In the genomic region with DNA sequence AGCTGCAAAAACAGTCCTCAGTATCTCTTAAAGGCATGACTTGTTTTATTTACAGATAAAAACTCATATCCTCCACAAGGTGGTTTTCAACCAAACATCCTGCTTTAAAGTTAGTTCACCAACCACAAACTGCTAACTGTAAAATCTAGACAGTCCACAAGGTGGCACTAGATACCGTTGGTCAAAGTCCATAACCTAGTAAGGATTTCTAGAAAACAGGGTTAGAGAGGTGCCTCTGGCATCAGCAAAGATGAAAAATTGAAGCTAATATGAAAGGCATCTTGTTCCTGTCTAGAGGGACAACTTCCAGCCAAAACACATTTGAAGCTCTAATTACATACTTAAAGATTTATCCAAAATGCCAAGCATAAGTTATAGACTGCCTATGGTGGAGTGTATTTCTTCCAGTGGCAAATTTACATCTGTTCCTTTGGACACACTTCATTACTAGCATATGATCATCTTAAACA, we compare ENCODE assay signal across 8 cellular contexts. TPM values are rescaled to one million over a fixed set of nuclear protein-coding genes. Genes with fewer than 3 reads are reported as not detected.
A peak's percentile ranks its signal among the peaks of the same experiment; 100 is the strongest.
DNase-seq lines count a peak whose midpoint lies in the region; ATAC-seq and TF ChIP-seq lines count a peak whose summit lies in the region.

No MANE protein-coding gene starts in this region.

- no peak for TF ChIP-seq POLR2A in vagina (IDR thresholded peaks at IDR 0.05)

- H3K27me3 ChIP-seq in vagina: no peaks in the 10 kb centered on the region

- H3K4me3 ChIP-seq in epithelial cell of proximal tubule (ENCODE audit: low read depth, low read length) (no peak overlapping the region), vagina (no peak overlapping the region)

- DNase-seq in DMS79 treated with DMSO at 0.1 percent for 48 hours (lab: John Stamatoyannopoulos, UW) (peak; percentile 56), NCI-H510A treated with DMSO at 0.1 percent for 48 hours (lab: John Stamatoyannopoulos, UW) (peak; percentile 90), epithelial cell of proximal tubule (ENCODE audit: low read depth) (peak; percentile 46), natural killer cell (no peak), vagina (ENCODE audit: extremely low spot score in 2 of 2) (no peak)
- DNase-seq in activated CD4-positive, alpha-beta T cell treated with anti-CD3 and anti-CD28 coated beads for 48 hours: peak; percentile 61

- no peaks in the 10 kb centered on the region for H3K9me3 Mint-ChIP-seq in natural killer cell

- H3K4me1 ChIP-seq in vagina: peaks cover 9% of the 10 kb centered on the region

- peaks cover 6 to 10% of the 10 kb centered on the region in 2 donors for H3K4me1 Mint-ChIP-seq in natural killer cell

- H3K4me3 Mint-ChIP-seq in natural killer cell: no peak overlapping the region

- peak overlapping the region; percentile 61 to 64 for H3K27ac Mint-ChIP-seq in natural killer cell

- H3K36me3 ChIP-seq in vagina: no peaks in the 10 kb centered on the region

- H3K36me3 Mint-ChIP-seq in natural killer cell: no peaks in the 10 kb centered on the region

- intact Hi-C loops in natural killer cell (cut with micrococcal nuclease): loop anchor here (1.0 to 2.0 kb wide), 4 partner anchors 55 to 547 kb away; partner anchors contain the start of genes ACTL6A and ZMAT3
- intact Hi-C loops in vagina (cut with DNase I): loop anchor here (2.0 kb wide), 1 partner anchor 309 kb away; no protein-coding TSS in a partner anchor

- H3K9me3 ChIP-seq in vagina: no peaks in the 10 kb centered on the region

- ATAC-seq in GM19468 (IDR thresholded peaks at IDR 0.05; ENCODE audit: extremely low read depth, unreplicated experiment): peak; percentile 78
- peak; percentile 42 for ATAC-seq in HG03558 (IDR thresholded peaks at IDR 0.05; ENCODE audit: extremely low read depth, unreplicated experiment)
- peak; percentile 96 to 100 (median 99) for ATAC-seq in natural killer cell

- peak; percentile 87 for TF ChIP-seq CTCF in epithelial cell of proximal tubule (conservative IDR thresholded peaks at IDR 0.05; ENCODE audit: low read depth, low read length)
- peak; percentile 82 for TF ChIP-seq CTCF in natural killer cell (IDR thresholded peaks at IDR 0.05)
- TF ChIP-seq CTCF in vagina (IDR thresholded peaks at IDR 0.05): peak; percentile 79 to 86 (median 83)

- no peaks in the 10 kb centered on the region for H3K27me3 Mint-ChIP-seq in natural killer cell (ENCODE audit: low read depth in 2 of 2)

- no peak overlapping the region for H3K27ac ChIP-seq in vagina

RNA-seq across cellular contexts. Expression of gene ZMAT3, which starts 56.0 kb away (rescaled TPM):
- 4.8 and 10.2 TPM in 2 replicates for total RNA-seq in epithelial cell of proximal tubule
- 10 to 100 TPM; 22.5 to 32.9 (median 24.1) TPM for total RNA-seq in natural killer cell
- 9.6 TPM for total RNA-seq in vagina

Comparison
In these comparisons a context has a peak if more than half of its experiments do, and no peak if none do; other contexts are left out.
1. DNase-seq: peak in DMS79 treated with DMSO at 0.1 percent for 48 hours (single experiment), NCI-H510A treated with DMSO at 0.1 percent for 48 hours (single experiment), activated CD4-positive, alpha-beta T cell treated with anti-CD3 and anti-CD28 coated beads for 48 hours (single experiment) and epithelial cell of proximal tubule (single experiment); none in natural killer cell (single experiment) and vagina (0 of 2).
2. ATAC-seq: peak in every context shown above with its lines; median percentile 99 in natural killer cell; 78 in GM19468; 42 in HG03558.
3. Peak in every context shown above with its lines, with median percentiles within 50 percentile points of each other: CTCF ChIP-seq.